ENCODE assay signal across 8 cellular contexts in the genomic region with DNA sequence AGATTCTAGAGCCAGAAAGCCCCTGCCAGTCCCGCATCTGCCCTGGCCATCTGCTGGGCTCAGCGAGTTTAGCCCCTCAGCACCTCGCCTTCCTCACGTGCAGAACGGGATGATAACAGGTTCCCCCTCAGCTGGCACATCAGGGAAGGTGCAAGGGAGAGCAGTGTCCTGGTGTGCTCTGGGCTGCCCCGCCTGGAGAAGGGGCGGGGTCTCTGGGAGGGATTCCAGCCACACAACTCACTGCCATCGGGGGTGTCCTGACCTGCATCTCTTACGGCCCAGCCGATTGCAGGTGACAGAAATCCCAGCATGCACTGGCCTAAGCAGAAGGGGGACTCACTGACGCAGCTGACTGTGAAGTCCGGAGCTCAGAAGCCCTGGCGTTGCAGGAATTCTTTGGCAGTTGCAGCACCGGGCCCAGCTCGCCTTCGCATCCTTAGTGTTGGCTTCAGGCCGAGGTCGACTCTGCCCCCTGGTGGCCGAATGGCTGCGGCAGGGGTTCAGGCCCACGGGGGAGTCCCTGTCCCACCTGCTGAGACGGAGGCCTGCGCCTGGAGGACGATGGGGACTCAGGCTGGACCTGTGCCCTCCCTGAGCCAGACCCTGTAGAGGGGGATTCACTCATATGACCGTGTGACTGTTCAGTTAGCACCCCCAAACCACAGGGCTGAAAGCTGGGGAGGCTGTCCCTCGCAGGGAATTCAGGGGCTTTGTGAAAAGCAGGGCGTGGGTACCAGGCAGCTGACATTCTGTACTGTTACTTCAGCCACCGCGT.
A peak's percentile ranks its signal among the peaks of the same experiment; 100 is the strongest.
DNase-seq lines count a peak whose midpoint lies in the region; ATAC-seq, FAIRE-seq and TF ChIP-seq lines count a peak whose summit lies in the region.

No MANE protein-coding gene starts in this region.

- no peaks in the 10 kb centered on the region for H3K36me3 ChIP-seq in K562 (ENCODE audit: control insufficient read depth, insufficient read depth, low read length)

- ATAC-seq in A549 = peak; percentile 78 to 92
- ATAC-seq in K562 = peak; percentile 97

- H3K9ac ChIP-seq in K562 (ENCODE audit: insufficient read depth in 1 of 2, low read depth in 2 of 2, low read length in 2 of 2) = 0 out of 4 replicates have a peak overlapping the region, but pooled peaks of 1 of the 2 experiments have one; percentile 8

- TF ChIP-seq RAD21 in A549 (conservative IDR thresholded peaks at IDR 0.05 in 1 of 2, IDR thresholded peaks at IDR 0.05 in 1 of 2) (peak; percentile 61 to 63), K562 (CRISPR knock-in tag; conservative IDR thresholded peaks at IDR 0.05 in 1 of 2, IDR thresholded peaks at IDR 0.05 in 1 of 2) (peak; percentile 74 to 82)

- in situ Hi-C loops in K562 (cut with MboI) = no loop called here

- 36% methylated on average over 18 of the region's 29 CpGs for WGBS in A549 (ENCODE audit: missing lambda C conversion rate)
- WGBS in K562 (ENCODE audit: insufficient coverage, low coverage, missing lambda C conversion rate) = 11% methylated on average over 28 of the region's 29 CpGs

- H3K4me3 ChIP-seq in A549 (no peak overlapping the region), K562 (no peak overlapping the region)

- no peaks in the 10 kb centered on the region for H4K20me1 ChIP-seq in K562 (replicated peaks; ENCODE audit: control insufficient read depth, insufficient read depth, low read length)

- no peaks in the 10 kb centered on the region for H3K36me3 Mint-ChIP-seq in immature natural killer cell

- POLR2A ChIA-PET in A549 (lab: Yijun Ruan, JAX) = no interaction called here
- POLR2A ChIA-PET in K562 (lab: Yijun Ruan, JAX) = interaction anchor here (0.5 to 0.9 kb wide), 7 partner anchors 14 to 698 kb away, joined by 3 to 5 read pairs (median 3); no protein-coding TSS in a partner anchor

- H3K27me3 Mint-ChIP-seq in immature natural killer cell (ENCODE audit: low read depth in 3 of 3) = peaks cover 0 to 2% (median 0%) of the 10 kb centered on the region in 3 donors

- no peaks in the 10 kb centered on the region for H3K9me1 ChIP-seq in K562 (ENCODE audit: control insufficient read depth, insufficient read depth, low read length)

- H3K27ac Mint-ChIP-seq in immature natural killer cell = no peak overlapping the region

- peaks cover 10 to 11% of the 10 kb centered on the region in 2 donors for H3K4me1 Mint-ChIP-seq in immature natural killer cell

- peak overlapping the region; percentile 70 for H3K4me2 ChIP-seq in A549
- peak overlapping the region; percentile 12; the same call in 1 of the 2 replicates for H3K4me2 ChIP-seq in K562 (ENCODE audit: insufficient read depth, low read length)

- TF ChIP-seq POLR2A in A549 (IDR thresholded peaks at IDR 0.05; ENCODE audit: low read length) = no peak
- TF ChIP-seq POLR2A in K562 (conservative IDR thresholded peaks at IDR 0.05) = no peak

- FAIRE-seq in A549 (lab: Jason Lieb, UNC) (no peak), HTR-8/SVneo (lab: Jason Lieb, UNC) (peak; percentile 13), K562 (lab: Jason Lieb, UNC) (peak; percentile 57)

- CTCF ChIA-PET in A549 (lab: Yijun Ruan, JAX) = interaction anchor here (0.6 to 9.6 kb wide), 45 partner anchors 11 to 698 kb away, joined by 3 to 121 read pairs (median 3); no protein-coding TSS in a partner anchor
- CTCF ChIA-PET in K562 (lab: Yijun Ruan, JAX; ENCODE audit: low intra/inter-chr PET ratio) = interaction anchor here (1.2 to 2.2 kb wide), 3 partner anchors 27 to 371 kb away, joined by 3 to 17 read pairs (median 8); no protein-coding TSS in a partner anchor

- no peaks in the 10 kb centered on the region for H3K79me2 ChIP-seq in K562 (ENCODE audit: control insufficient read depth, insufficient read depth, low read length)

- H3K4me1 ChIP-seq in A549 (peaks cover 17% of the 10 kb centered on the region; the same call in 2 of the 3 replicates), K562 (replicated peaks in 1 of 2; ENCODE audit: control insufficient read depth in 2 of 2, insufficient read depth in 2 of 2, low read length in 2 of 2) (peaks cover 0 to 18% of the 10 kb centered on the region in 2 experiments; a peak in 3 of 5 replicates)

- no peak overlapping the region for H3K4me3 Mint-ChIP-seq in immature natural killer cell

- TF ChIP-seq CTCF in A549 (IDR thresholded peaks at IDR 0.05) (peak; percentile 71), GM12873 (IDR thresholded peaks at IDR 0.05; ENCODE audit: insufficient read depth, low read depth, low read length, missing control alignments) (peak; percentile 97), K562 (IDR thresholded peaks at IDR 0.05 in 2 of 3, conservative IDR thresholded peaks at IDR 0.05 in 1 of 3; ENCODE audit: insufficient read depth in 2 of 3, low read depth in 1 of 3, low read length in 3 of 3) (peak; percentile 78 to 90 (median 80))

- 0 out of 2 replicates have a peak overlapping the region, but pooled peaks have one; percentile 23 for H2AFZ ChIP-seq in K562 (ENCODE audit: low read depth, low read length)

- no peaks in the 10 kb centered on the region for H3K9me3 ChIP-seq in A549
- H3K9me3 ChIP-seq in K562 (replicated peaks; ENCODE audit: control insufficient read depth, insufficient read depth, low read depth, low read length) = no peaks in the 10 kb centered on the region

- intact Hi-C loops in K562 (cut with micrococcal nuclease) = loop anchor here (1.0 kb wide), 2 partner anchors 216 to 371 kb away; no protein-coding TSS in a partner anchor

- 0 out of 6 replicates have a peak overlapping the region, but pooled peaks of 1 of the 2 experiments have one; percentile 3 for H3K27ac ChIP-seq in A549
- no peak overlapping the region for H3K27ac ChIP-seq in K562 (ENCODE audit: extremely low read depth, low read depth, low read length)

- no peaks in the 10 kb centered on the region for H3K9me3 Mint-ChIP-seq in immature natural killer cell

- TF ChIP-seq EP300 in A549 (IDR thresholded peaks at IDR 0.05) = no peak
- TF ChIP-seq EP300 in K562 (IDR thresholded peaks at IDR 0.05; ENCODE audit: low read length) = no peak

- DNase-seq in A549 (ENCODE audit: low read depth in 1 of 2, low spot score in 1 of 2) (peak; percentile 73 to 79), HTR-8/SVneo (ENCODE audit: insufficient read length, low spot score) (peak; percentile 53), T-helper 9 cell (peak; percentile 70), K562 (ENCODE audit: extremely low read depth in 1 of 4, low spot score in 3 of 4) (peak; percentile 75 to 84 (median 82)), immature natural killer cell (peak; percentile 20 to 24 (median 21)), GOT3 (lab: John Stamatoyannopoulos, UW) (no peak)
- DNase-seq in stimulated activated CD4-positive, alpha-beta T cell treated with anti-CD3 and anti-CD28 coated beads, Interleukin-1b, Interleukin-23, amount 100 ng/mL, for 24 hours (ENCODE audit: low read depth in 4 of 4, low spot score in 1 of 4) = peak; percentile 60 to 70 (median 66)

- H3K27me3 ChIP-seq in K562 (ENCODE audit: control insufficient read depth in 2 of 2, insufficient read depth in 2 of 2, low read length in 2 of 2) = peaks cover 0 to 31% of the 10 kb centered on the region in 2 experiments; a peak in 3 of 5 replicates

- no TSS peak for BruUV-seq in K562 (replicated peaks; lab: Mats Ljungman, UMichigan)

TF ChIP-seq in A549, 52 proteins besides CTCF, POLR2A, EP300 and RAD21:
- TF ChIP-seq CHD2 (IDR thresholded peaks at IDR 0.05; ENCODE audit: low read length, partially characterized antibody) = no peak
- TF ChIP-seq SMC3 (IDR thresholded peaks at IDR 0.05) = peak; percentile 82
- 0 out of 2 replicates have a peak, but pooled peaks have one; percentile 19 for TF ChIP-seq MAX (IDR thresholded peaks at IDR 0.05)

TF ChIP-seq in K562, 482 proteins besides CTCF, POLR2A, EP300 and RAD21 (continues in another document):
- TF ChIP-seq NFIC (IDR thresholded peaks at IDR 0.05) (peak; percentile 94), POLR2AphosphoS5 (IDR thresholded peaks at IDR 0.05; ENCODE audit: control insufficient read depth, insufficient read depth, low read depth, low read length) (no peak), CBFB (CRISPR knock-in tag; IDR thresholded peaks at IDR 0.05) (0 out of 2 replicates have a peak, but pooled peaks have one; percentile 39), RBM25 (IDR thresholded peaks at IDR 0.05; ENCODE audit: low read depth, low read length, severe bottlenecking) (no peak), L3MBTL2 (IDR thresholded peaks at IDR 0.05) (0 out of 2 replicates have a peak, but pooled peaks have one; percentile 36), STAG1 (CRISPR knock-in tag; IDR thresholded peaks at IDR 0.05; ENCODE audit: borderline replicate concordance) (peak; percentile 70; the same call in 1 of the 2 replicates), ZNF24 (IDR thresholded peaks at IDR 0.05) (peak; percentile 30; the same call in 1 of the 2 replicates), MAZ (CRISPR knock-in tag; conservative IDR thresholded peaks at IDR 0.05 in 1 of 2, IDR thresholded peaks at IDR 0.05 in 1 of 2) (peak in 1 of 2 experiments; percentile 58; a peak in 2 of 4 replicates), PATZ1 (CRISPR knock-in tag; IDR thresholded peaks at IDR 0.05; ENCODE audit: borderline replicate concordance) (no peak)
- TF ChIP-seq, protein P1, sequence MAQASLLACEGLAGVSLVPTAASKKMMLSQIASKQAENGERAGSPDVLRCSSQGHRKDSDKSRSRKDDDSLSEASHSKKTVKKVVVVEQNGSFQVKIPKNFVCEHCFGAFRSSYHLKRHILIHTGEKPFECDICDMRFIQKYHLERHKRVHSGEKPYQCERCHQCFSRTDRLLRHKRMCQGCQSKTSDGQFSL (CRISPR knock-in tag; IDR thresholded peaks at IDR 0.05) = peak; percentile 84; the same call in 1 of the 2 replicates
- TF ChIP-seq, protein P1 (tag; IDR thresholded peaks at IDR 0.05) = no peak

Comparison
In these comparisons a context has a peak if more than half of its experiments do, and no peak if none do; other contexts are left out.
1. Of the 35 proteins assayed by ChIP-seq in both K562 and A549: peak only in K562: none; only in A549: MAX; in both: CTCF, RAD21 and SMC3; in neither: 29; mixed calls (peak in some experiments, not most) for 2.